ENCODE assay signal across 8 cellular contexts in the genomic region with DNA sequence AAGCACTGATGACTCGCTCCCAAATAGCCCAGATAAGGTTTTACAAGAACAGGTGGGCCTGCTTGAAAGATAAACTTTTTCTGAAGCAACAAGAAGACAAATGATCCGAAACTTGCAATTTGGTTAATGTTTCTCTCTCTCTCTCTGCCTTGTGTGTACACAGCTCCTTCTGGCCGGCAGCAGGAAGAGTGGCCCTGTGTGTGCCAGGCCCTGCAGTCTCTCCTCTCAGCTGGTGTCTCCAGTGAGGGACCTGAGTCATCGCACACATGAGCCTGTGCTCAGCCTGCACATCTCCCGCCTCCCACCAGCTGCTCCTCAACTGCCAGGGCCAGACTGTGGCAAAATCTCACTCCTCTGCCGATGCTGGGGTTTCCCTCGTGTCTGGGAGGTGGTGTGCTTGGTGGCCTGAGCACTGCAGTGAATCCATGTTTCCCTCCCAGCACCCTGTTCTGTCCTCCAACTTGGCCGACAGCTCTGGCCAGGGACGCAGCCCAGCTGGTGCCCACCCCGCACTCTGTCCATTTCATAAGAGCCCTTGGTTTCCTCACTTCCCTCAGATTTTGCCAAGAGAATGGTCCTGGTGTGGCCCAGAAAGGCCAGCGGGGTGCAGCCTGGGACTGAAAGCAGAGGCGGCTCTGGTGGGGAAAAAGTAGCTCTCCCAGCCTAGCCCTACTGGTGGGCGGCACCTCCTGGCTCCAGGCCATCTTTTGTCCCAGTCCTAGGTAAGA. TPM values are rescaled to one million over a fixed set of nuclear protein-coding genes. Genes with fewer than 3 reads are reported as not detected.
A peak's percentile ranks its signal among the peaks of the same experiment; 100 is the strongest.
DNase-seq lines count a peak whose midpoint lies in the region; ATAC-seq and TF ChIP-seq lines count a peak whose summit lies in the region.

No MANE protein-coding gene starts in this region.

- peak; percentile 39 for ATAC-seq in HG02759 (IDR thresholded peaks at IDR 0.05; ENCODE audit: unreplicated experiment)
- ATAC-seq in GM21390 (IDR thresholded peaks at IDR 0.05; ENCODE audit: unreplicated experiment): no peak
- ATAC-seq in activated T-cell treated with anti-CD3 and anti-CD28 coated beads, Interleukin-2, amount 50 U/mL, for 72 hours (replicated peaks in 1 of 2): no peak

- CTCF ChIA-PET in SK-N-SH (lab: Yijun Ruan, JAX): interaction anchor here (0.9 to 10.9 kb wide), 4 partner anchors 10 to 48 kb away, joined by 3 to 80 read pairs (median 4); no protein-coding TSS in a partner anchor

- no peaks in the 10 kb centered on the region; a peak in 1 of 4 replicates for H3K4me1 ChIP-seq in SK-N-SH (ENCODE audit: control insufficient read depth in 1 of 2, insufficient read depth in 2 of 2, low read depth in 1 of 2, low read length in 1 of 2)
- H3K4me1 ChIP-seq in smooth muscle cell (ENCODE audit: low read depth): peaks cover 14% of the 10 kb centered on the region

- no peak for TF ChIP-seq RAD21 in SK-N-SH (IDR thresholded peaks at IDR 0.05; ENCODE audit: low read length)

- 68% methylated on average over 11 of the region's 13 CpGs for WGBS in SK-N-SH (ENCODE audit: low lambda C conversion rate)
- WGBS in smooth muscle cell (ENCODE audit: low lambda C conversion rate): 55% methylated on average over 13 of the region's 13 CpGs

- no peaks in the 10 kb centered on the region for H3K36me3 ChIP-seq in SK-N-SH (replicated peaks in 1 of 2; ENCODE audit: control insufficient read depth in 1 of 2, insufficient read depth in 2 of 2, low read length in 1 of 2)
- H3K36me3 ChIP-seq in smooth muscle cell (ENCODE audit: low read depth): no peaks in the 10 kb centered on the region

- H3K4me1 Mint-ChIP-seq in activated T-cell treated with anti-CD3 and anti-CD28 coated beads, Interleukin-2, amount 50 U/mL, for 72 hours (ENCODE audit: low read depth): peaks cover 30% of the 10 kb centered on the region

- H3K27me3 Mint-ChIP-seq in activated T-cell treated with anti-CD3 and anti-CD28 coated beads, Interleukin-2, amount 50 U/mL, for 72 hours (ENCODE audit: low read depth): peaks cover 42% of the 10 kb centered on the region

- H2AFZ ChIP-seq in SK-N-SH (ENCODE audit: low read depth) (0 out of 2 replicates have a peak overlapping the region, but pooled peaks have one; percentile 14), smooth muscle cell (ENCODE audit: low read depth) (no peak overlapping the region)

- H3K9me3 Mint-ChIP-seq in activated T-cell treated with anti-CD3 and anti-CD28 coated beads, Interleukin-2, amount 50 U/mL, for 72 hours: no peaks in the 10 kb centered on the region

- H3K9me3 ChIP-seq in SK-N-SH (no peaks in the 10 kb centered on the region), smooth muscle cell (replicated peaks; ENCODE audit: low read depth) (no peaks in the 10 kb centered on the region)

- no peak for TF ChIP-seq EP300 in SK-N-SH (IDR thresholded peaks at IDR 0.05; ENCODE audit: borderline replicate concordance in 1 of 2, low read depth in 1 of 2, low read length in 1 of 2)

- H3K27me3 ChIP-seq in SK-N-SH (ENCODE audit: insufficient read depth): 0 out of 2 replicates have a peak, but pooled peaks cover 6% of the 10 kb centered on the region
- H3K27me3 ChIP-seq in smooth muscle cell (ENCODE audit: low read depth): peaks cover 12% of the 10 kb centered on the region

- no peak overlapping the region for H3K27ac ChIP-seq in SK-N-SH (ENCODE audit: low read depth in 2 of 2, low read length in 1 of 2)
- H3K27ac ChIP-seq in smooth muscle cell (ENCODE audit: low read depth): no peak overlapping the region

- POLR2A ChIA-PET in SK-N-SH (lab: Yijun Ruan, JAX): no interaction called here

- H3K27ac Mint-ChIP-seq in activated T-cell treated with anti-CD3 and anti-CD28 coated beads, Interleukin-2, amount 50 U/mL, for 72 hours: no peak overlapping the region

- H3K4me3 Mint-ChIP-seq in activated T-cell treated with anti-CD3 and anti-CD28 coated beads, Interleukin-2, amount 50 U/mL, for 72 hours: no peak overlapping the region

- H3K79me2 ChIP-seq in SK-N-SH (ENCODE audit: insufficient read depth): no peaks in the 10 kb centered on the region
- no peaks in the 10 kb centered on the region for H3K79me2 ChIP-seq in smooth muscle cell (ENCODE audit: low read depth)

- H3K4me2 ChIP-seq in SK-N-SH (peak overlapping the region; percentile 15; the same call in 1 of the 2 replicates), smooth muscle cell (no peak overlapping the region)

- TF ChIP-seq CTCF in SK-N-SH (IDR thresholded peaks at IDR 0.05) (no peak), smooth muscle cell (IDR thresholded peaks at IDR 0.05; ENCODE audit: borderline replicate concordance, insufficient read depth, poor library complexity, severe bottlenecking) (no peak)

- H3K4me3 ChIP-seq in SK-N-SH (ENCODE audit: low read depth in 2 of 2, low read length in 1 of 2): no peak overlapping the region
- H3K4me3 ChIP-seq in smooth muscle cell: no peak overlapping the region

- DNase-seq in DMS53 treated with DMSO at 0.1 percent for 48 hours (lab: John Stamatoyannopoulos, UW; ENCODE audit: unreplicated experiment) (peak; percentile 75), SK-N-SH (no peak), kidney tubule cell (ENCODE audit: low spot score) (peak; percentile 88), NCI-H187 (lab: John Stamatoyannopoulos, UW) (no peak), smooth muscle cell (lab: John Stamatoyannopoulos, UW; ENCODE audit: unreplicated experiment) (no peak)
- DNase-seq in activated T-cell treated with anti-CD3 and anti-CD28 coated beads, Interleukin-2, amount 50 U/mL, for 72 hours: no peak

- no peaks in the 10 kb centered on the region for H3K36me3 Mint-ChIP-seq in activated T-cell treated with anti-CD3 and anti-CD28 coated beads, Interleukin-2, amount 50 U/mL, for 72 hours (ENCODE audit: insufficient read depth in 2 of 2)

- H4K20me1 ChIP-seq in SK-N-SH (ENCODE audit: insufficient read depth): no peaks in the 10 kb centered on the region
- no peaks in the 10 kb centered on the region for H4K20me1 ChIP-seq in smooth muscle cell (ENCODE audit: low read depth)

- no peak overlapping the region for H3K9ac ChIP-seq in SK-N-SH
- H3K9ac ChIP-seq in smooth muscle cell (ENCODE audit: low read depth): no peak overlapping the region

- no peaks in the 10 kb centered on the region for H3F3A ChIP-seq in SK-N-SH (replicated peaks; ENCODE audit: insufficient read depth)
- peaks cover 8% of the 10 kb centered on the region for H3F3A ChIP-seq in smooth muscle cell (ENCODE audit: low read depth)

- no peaks in the 10 kb centered on the region for H3K9me2 ChIP-seq in SK-N-SH

TF ChIP-seq in SK-N-SH, 30 proteins besides CTCF, POLR2A, EP300 and RAD21:
- TF ChIP-seq, protein P1, sequence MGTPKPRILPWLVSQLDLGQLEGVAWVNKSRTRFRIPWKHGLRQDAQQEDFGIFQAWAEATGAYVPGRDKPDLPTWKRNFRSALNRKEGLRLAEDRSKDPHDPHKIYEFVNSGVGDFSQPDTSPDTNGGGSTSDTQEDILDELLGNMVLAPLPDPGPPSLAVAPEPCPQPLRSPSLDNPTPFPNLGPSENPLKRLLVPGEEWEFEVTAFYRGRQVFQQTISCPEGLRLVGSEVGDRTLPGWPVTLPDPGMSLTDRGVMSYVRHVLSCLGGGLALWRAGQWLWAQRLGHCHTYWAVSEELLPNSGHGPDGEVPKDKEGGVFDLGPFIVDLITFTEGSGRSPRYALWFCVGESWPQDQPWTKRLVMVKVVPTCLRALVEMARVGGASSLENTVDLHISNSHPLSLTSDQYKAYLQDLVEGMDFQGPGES (IDR thresholded peaks at IDR 0.05; ENCODE audit: low read depth, low read length): no peak
- TF ChIP-seq TEAD4 (IDR thresholded peaks at IDR 0.05; ENCODE audit: borderline replicate concordance, insufficient read depth) (no peak), JUND (IDR thresholded peaks at IDR 0.05) (0 out of 2 replicates have a peak, but pooled peaks have one; percentile 3)
TF ChIP-seq in SK-N-SH: peak in this region for 1.

RNA-seq across cellular contexts. Expression of a gene that starts 49.4 kb away (rescaled TPM):
- polyA plus RNA-seq in SK-N-SH (2012; rRNA removed) (43.2 and 51.3 TPM in 2 replicates), smooth muscle cell (21.3 and 23.2 TPM in 2 replicates)
- 19.0 and 23.5 TPM in 2 replicates for polyA plus RNA-seq in SK-N-SH (2012; cell fraction: cytosol; rRNA removed)
- 241 and 346 TPM in 2 replicates for polyA plus RNA-seq in SK-N-SH (2012; cell fraction: nucleus; rRNA removed)
- 10 to 100 TPM; 30.5 to 37.9 TPM for total RNA-seq in activated T-cell treated with anti-CD3 and anti-CD28 coated beads, Interleukin-2, amount 50 U/mL, for 72 hours
- total RNA-seq in smooth muscle cell: 33.9 and 55.9 TPM in 2 replicates

RNA-seq across cellular contexts. Expression of a gene that starts 49.5 kb away (rescaled TPM):
- polyA plus RNA-seq in SK-N-SH (2012; rRNA removed) (0.81 and 1.3 TPM in 2 replicates), smooth muscle cell (0.89 and 1.1 TPM in 2 replicates)
- 0.52 and 0.53 TPM in 2 replicates for polyA plus RNA-seq in SK-N-SH (2012; cell fraction: cytosol; rRNA removed)
- 3.5 and 3.8 TPM in 2 replicates for polyA plus RNA-seq in SK-N-SH (2012; cell fraction: nucleus; rRNA removed)
- total RNA-seq in activated T-cell treated with anti-CD3 and anti-CD28 coated beads, Interleukin-2, amount 50 U/mL, for 72 hours: 1 to 10 TPM; 1.7 to 2.7 TPM
- total RNA-seq in smooth muscle cell: 1.2 and 2.1 TPM in 2 replicates

Comparison
In these comparisons a context has a peak if more than half of its experiments do, and no peak if none do; other contexts are left out.
1. DNase-seq: peak in DMS53 treated with DMSO at 0.1 percent for 48 hours (single experiment) and kidney tubule cell (single experiment); none in SK-N-SH (single experiment), NCI-H187 (0 of 2), activated T-cell treated with anti-CD3 and anti-CD28 coated beads, Interleukin-2, amount 50 U/mL, for 72 hours (0 of 2) and smooth muscle cell (single experiment).